In the genomic region with DNA sequence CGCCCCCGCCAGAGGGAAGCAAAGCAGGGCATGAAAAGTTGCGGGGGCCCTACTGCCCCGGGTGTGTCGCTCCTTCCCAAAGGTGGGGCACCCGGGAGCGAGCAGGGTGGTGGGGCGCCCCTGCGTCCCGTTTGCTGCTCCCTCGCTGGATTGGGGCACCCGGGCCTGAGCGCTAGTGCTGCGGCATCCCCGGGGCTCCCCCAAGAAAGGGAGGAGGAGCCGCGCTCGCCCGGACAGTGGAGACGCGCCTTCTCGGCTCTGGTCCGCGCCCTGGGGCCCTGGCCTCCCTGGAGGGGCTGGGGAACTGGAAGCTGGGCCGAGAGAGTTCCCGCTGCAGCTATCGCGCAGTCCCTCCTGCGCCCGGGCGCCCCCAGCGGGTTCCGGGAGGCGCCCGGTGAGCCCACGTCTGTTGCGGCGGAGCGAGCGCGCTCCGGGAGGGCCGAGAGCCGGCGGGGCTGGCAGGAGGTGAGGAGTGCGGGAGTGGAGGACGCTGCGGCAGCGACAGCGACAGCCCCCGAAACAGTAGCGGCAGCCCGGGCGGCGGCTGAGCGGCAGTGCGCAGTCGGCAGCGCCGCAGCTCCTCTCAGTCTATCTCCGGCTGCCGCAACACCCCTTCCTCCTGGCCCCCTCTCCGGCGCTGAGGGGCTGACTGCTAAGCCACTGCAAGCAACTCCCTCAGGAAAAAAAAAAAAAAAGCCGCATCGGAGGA, we compare ENCODE assay signal across 1 cellular context.
TF ChIP-seq lines count a peak whose summit lies in the region.

No MANE protein-coding gene starts in this region.

TF ChIP-seq in HepG2, 621 proteins besides CTCF, POLR2A, EP300 and RAD21 (continued from another document):
- TF ChIP-seq ZBTB26 (CRISPR knock-in tag; IDR thresholded peaks at IDR 0.05; ENCODE audit: borderline replicate concordance) (no peak), HNRNPLL (IDR thresholded peaks at IDR 0.05; ENCODE audit: low read depth, low read length, poor library complexity, severe bottlenecking) (peak; percentile 57), CAMTA2 (CRISPR knock-in tag; IDR thresholded peaks at IDR 0.05; ENCODE audit: borderline replicate concordance) (no peak), ATRX (CRISPR knock-in tag; IDR thresholded peaks at IDR 0.05; ENCODE audit: borderline replicate concordance) (no peak), ZNF136 (CRISPR knock-in tag; IDR thresholded peaks at IDR 0.05; ENCODE audit: low read depth) (no peak), ZNF589 (CRISPR knock-in tag; conservative IDR thresholded peaks at IDR 0.05) (no peak), RCOR2 (CRISPR knock-in tag; IDR thresholded peaks at IDR 0.05) (no peak), ZNF557 (CRISPR knock-in tag; IDR thresholded peaks at IDR 0.05) (no peak), KAT8 (CRISPR knock-in tag; IDR thresholded peaks at IDR 0.05) (no peak)
